14 cellular contexts compared by ENCODE assay signal in genomic region chr21:41210405-41211040, GRCh38.
"Had no signal": no experiment of that assay in that cellular context is flagged by ENCODE, and none has a peak within 500 bp of the region (broad histone marks: within the 10 kb centered on the region; RNA-seq: fewer than 3 reads in every experiment).

No MANE protein-coding gene starts in this region.

- H3K27me3 ChIP-seq: uterus had no signal

- H3K27ac ChIP-seq: psoas muscle, uterus had no signal

- ATAC-seq: activated CD8-positive, alpha-beta memory T cell treated with anti-CD3 and anti-CD28 coated beads, Interleukin-2, amount 10 ng/mL, durations not matched to agents 7 days and 5 days; activated T-cell treated with anti-CD3 and anti-CD28 coated beads, Interleukin-2, amount 50 U/mL, for 4 hours; naive thymus-derived CD4-positive, alpha-beta T cell; psoas muscle had no signal

- DNase-seq: activated CD4-positive, alpha-beta T cell treated with anti-CD3 and anti-CD28 coated beads, Interleukin-2, amount 50 U/mL, for 4 hours; activated CD4-positive, CD25-positive, alpha-beta regulatory T cell treated with anti-CD3 and anti-CD28 coated beads, Interleukin-2, amount 50 U/mL, for 72 hours; activated CD8-positive, alpha-beta memory T cell treated with anti-CD3 and anti-CD28 coated beads, Interleukin-2, amount 10 ng/mL, durations not matched to agents 7 days and 5 days; activated gamma-delta T cell; activated T-cell treated with anti-CD3 and anti-CD28 coated beads, Interleukin-2, amount 50 U/mL, for 4 hours; amygdala; cortex of kidney; effector CD8-positive, alpha-beta T cell; hippocampal formation; naive thymus-derived CD4-positive, alpha-beta T cell; psoas muscle; stimulated activated CD4-positive, alpha-beta T cell treated with anti-CD3 and anti-CD28 coated beads, Interleukin-15, amount 100 ng/mL, for 24 hours; T-helper 2 cell; uterus had no signal

- H3K36me3 ChIP-seq: uterus had no signal

- H3K4me3 ChIP-seq: psoas muscle, uterus had no signal
